In the genomic region with DNA sequence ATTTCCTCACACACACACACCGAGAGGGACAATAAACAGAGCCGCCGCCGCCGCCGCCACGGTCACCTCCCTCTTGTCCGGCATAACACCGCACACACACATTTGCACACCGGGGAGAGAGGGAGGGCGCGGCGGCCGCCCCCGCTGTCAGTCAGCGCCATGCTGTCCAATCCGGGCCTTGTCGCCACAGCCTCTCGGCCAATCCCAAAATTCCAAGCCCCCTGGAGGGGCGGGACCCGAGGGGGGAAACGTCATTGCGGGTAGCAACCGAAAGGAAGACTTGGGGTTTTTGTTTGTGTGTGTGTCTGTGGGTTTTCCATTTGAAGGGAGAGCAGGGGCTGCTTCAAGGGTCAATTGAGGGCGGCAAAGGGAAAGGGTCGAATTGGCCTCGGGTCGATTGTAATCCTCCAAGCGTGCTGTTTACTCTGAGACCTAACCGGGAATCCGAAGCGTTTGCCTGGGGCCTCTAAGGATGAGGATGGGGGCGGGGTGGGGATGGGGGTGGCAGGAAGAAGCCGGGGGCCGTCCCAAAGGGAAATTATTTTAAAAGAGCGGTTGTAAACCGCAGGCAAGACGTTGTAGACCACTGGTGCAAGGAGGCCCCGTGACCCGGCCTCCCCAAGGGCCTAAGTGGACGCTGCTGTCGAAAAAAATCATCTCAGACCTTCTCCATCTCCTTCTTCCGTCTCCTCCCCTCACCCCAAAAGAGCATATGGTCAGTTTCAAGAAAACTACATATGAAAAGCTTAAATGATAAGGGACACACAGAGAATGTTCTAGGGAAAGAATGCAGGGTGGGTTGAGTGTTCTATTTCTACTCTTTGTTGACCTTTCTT, we compare ENCODE assay signal across 8 cellular contexts. TPM values are rescaled to one million over a fixed set of nuclear protein-coding genes. Genes with fewer than 3 reads are reported as not detected.
DNase-seq lines count a peak whose midpoint lies in the region; ATAC-seq and TF ChIP-seq lines count a peak whose summit lies in the region.

A gene with protein sequence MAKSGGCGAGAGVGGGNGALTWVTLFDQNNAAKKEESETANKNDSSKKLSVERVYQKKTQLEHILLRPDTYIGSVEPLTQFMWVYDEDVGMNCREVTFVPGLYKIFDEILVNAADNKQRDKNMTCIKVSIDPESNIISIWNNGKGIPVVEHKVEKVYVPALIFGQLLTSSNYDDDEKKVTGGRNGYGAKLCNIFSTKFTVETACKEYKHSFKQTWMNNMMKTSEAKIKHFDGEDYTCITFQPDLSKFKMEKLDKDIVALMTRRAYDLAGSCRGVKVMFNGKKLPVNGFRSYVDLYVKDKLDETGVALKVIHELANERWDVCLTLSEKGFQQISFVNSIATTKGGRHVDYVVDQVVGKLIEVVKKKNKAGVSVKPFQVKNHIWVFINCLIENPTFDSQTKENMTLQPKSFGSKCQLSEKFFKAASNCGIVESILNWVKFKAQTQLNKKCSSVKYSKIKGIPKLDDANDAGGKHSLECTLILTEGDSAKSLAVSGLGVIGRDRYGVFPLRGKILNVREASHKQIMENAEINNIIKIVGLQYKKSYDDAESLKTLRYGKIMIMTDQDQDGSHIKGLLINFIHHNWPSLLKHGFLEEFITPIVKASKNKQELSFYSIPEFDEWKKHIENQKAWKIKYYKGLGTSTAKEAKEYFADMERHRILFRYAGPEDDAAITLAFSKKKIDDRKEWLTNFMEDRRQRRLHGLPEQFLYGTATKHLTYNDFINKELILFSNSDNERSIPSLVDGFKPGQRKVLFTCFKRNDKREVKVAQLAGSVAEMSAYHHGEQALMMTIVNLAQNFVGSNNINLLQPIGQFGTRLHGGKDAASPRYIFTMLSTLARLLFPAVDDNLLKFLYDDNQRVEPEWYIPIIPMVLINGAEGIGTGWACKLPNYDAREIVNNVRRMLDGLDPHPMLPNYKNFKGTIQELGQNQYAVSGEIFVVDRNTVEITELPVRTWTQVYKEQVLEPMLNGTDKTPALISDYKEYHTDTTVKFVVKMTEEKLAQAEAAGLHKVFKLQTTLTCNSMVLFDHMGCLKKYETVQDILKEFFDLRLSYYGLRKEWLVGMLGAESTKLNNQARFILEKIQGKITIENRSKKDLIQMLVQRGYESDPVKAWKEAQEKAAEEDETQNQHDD (N-terminal part only) (minus strand): TSS at position 98 of the 836 bp plus-strand sequence. CDS start 610 bp downstream, outside the sequence.

- H3K27me3 ChIP-seq in kidney epithelial cell (ENCODE audit: control insufficient read depth, insufficient read depth, low read length) = no peaks in the 10 kb centered on the region

- DNase-seq in Ammon's horn (ENCODE audit: low spot score) = peak; percentile 98
- peak; percentile 89 for DNase-seq in GM19238 (ENCODE audit: insufficient read length, low spot score)
- peak; percentile 83 to 96 for DNase-seq in NCI-H524 (lab: John Stamatoyannopoulos, UW)
- peak; percentile 90 to 95 for DNase-seq in activated CD4-positive, alpha-beta T cell treated with anti-CD3 and anti-CD28 coated beads for 4 hours
- peak; percentile 70 for DNase-seq in kidney epithelial cell (ENCODE audit: low read depth)
- DNase-seq in stimulated activated CD4-positive, alpha-beta T cell treated with anti-CD3 and anti-CD28 coated beads, Interleukin-15, amount 100 ng/mL, for 48 hours (ENCODE audit: low read depth in 2 of 2) = peak; percentile 88 to 90

- no peaks in the 10 kb centered on the region for H3K36me3 ChIP-seq in kidney epithelial cell (ENCODE audit: control insufficient read depth, insufficient read depth, low read length)

- H3K4me3 ChIP-seq in kidney epithelial cell (ENCODE audit: low read depth, low read length) = peak within 1 kb of the TSS; percentile 94

- ATAC-seq in HG03442 (IDR thresholded peaks at IDR 0.05; ENCODE audit: unreplicated experiment) = peak; percentile 86

- TF ChIP-seq CTCF in kidney epithelial cell (IDR thresholded peaks at IDR 0.05; ENCODE audit: insufficient read depth, low read length, poor library complexity, severe bottlenecking) = no peak

- peak within 1 kb of the TSS; percentile 98 for H3K27ac ChIP-seq in cingulate gyrus (ENCODE audit: low read depth, low read length)

RNA-seq across cellular contexts. Expression of the gene that starts here (rescaled TPM):
- 82.2 and 104 TPM in 2 replicates for total RNA-seq in kidney epithelial cell

Comparison
In these comparisons a context has a peak if more than half of its experiments do, and no peak if none do; other contexts are left out.
1. Peak in every context shown above with its lines: DNase-seq, ATAC-seq, H3K4me3 ChIP-seq and H3K27ac ChIP-seq.